In the genomic region with DNA sequence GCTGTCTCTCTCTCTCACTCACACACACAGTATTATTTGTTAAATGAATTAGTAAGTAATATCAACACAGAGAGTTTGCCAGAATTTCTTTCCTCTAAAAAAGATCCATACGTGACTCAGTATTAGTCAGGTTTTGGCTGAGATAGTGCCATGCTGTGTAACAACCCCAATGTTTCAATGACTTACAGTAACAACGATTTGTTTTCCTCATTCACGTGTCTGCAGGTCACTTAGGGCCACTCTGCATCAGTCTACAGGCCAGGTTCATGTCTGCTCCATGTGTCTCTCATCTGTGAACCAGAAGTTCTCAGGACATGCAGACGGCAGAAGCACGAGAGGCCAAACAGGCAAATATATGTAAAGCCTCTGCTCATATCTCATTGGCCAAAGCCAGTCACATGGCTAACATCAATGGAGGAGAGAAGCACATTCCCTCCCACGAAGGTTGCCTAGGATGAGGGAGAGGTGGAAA, we compare ENCODE assay signal across 15 cellular contexts.
DNase-seq lines count a peak whose midpoint lies in the region; ATAC-seq lines count a peak whose summit lies in the region.
"Had no signal": no experiment of that assay in that cellular context is flagged by ENCODE, and none has a peak within 500 bp of the region (broad histone marks: within the 10 kb centered on the region; RNA-seq: fewer than 3 reads in every experiment).

No MANE protein-coding gene starts in this region.

- no peak overlapping the region for H3K9ac ChIP-seq in skeletal muscle satellite cell (ENCODE audit: low read depth, low read length)

- H3K4me2 ChIP-seq in skeletal muscle satellite cell (ENCODE audit: low read length): peak overlapping the region; percentile 43

- peaks cover 11% of the 10 kb centered on the region for H3K4me1 ChIP-seq in skeletal muscle satellite cell (ENCODE audit: control insufficient read depth, insufficient read depth, low read length)
- H3K4me1 ChIP-seq: upper lobe of right lung had no signal

- DNase-seq in NCI-H2227 (lab: John Stamatoyannopoulos, UW; ENCODE audit: unreplicated experiment) (peak; percentile 3), NCI-H2227 treated with DMSO at 0.1 percent for 48 hours (lab: John Stamatoyannopoulos, UW) (no peak), RPMI7951 (ENCODE audit: low read depth) (peak; percentile 76), epithelial cell of prostate (ENCODE audit: low read depth, low spot score) (peak; percentile 83)
- DNase-seq in activated T-cell treated with anti-CD3 and anti-CD28 coated beads, Interleukin-2, amount 50 U/mL, for 1 hour: no peak
- DNase-seq: activated CD4-positive, alpha-beta T cell treated with anti-CD3 and anti-CD28 coated beads for 4 hours; aorta; mesendoderm; stimulated activated CD8-positive, alpha-beta memory T cell treated with anti-CD3 and anti-CD28 coated beads, Interleukin-4, amount 100 ng/mL, for 48 hours; T-helper 1 cell; upper lobe of right lung had no signal

- no peaks in the 10 kb centered on the region for H3K27me3 ChIP-seq in skeletal muscle satellite cell (ENCODE audit: control insufficient read depth, insufficient read depth, low read length)
- H3K27me3 ChIP-seq: upper lobe of right lung had no signal

- H3K36me3 ChIP-seq in skeletal muscle satellite cell (ENCODE audit: insufficient read depth, low read length): no peaks in the 10 kb centered on the region
- H3K36me3 ChIP-seq: upper lobe of right lung had no signal

- no peaks in the 10 kb centered on the region for H3K9me3 ChIP-seq in skeletal muscle satellite cell (replicated peaks; ENCODE audit: low read length)
- H3K9me3 ChIP-seq: upper lobe of right lung had no signal

- ATAC-seq in GM21390 (IDR thresholded peaks at IDR 0.05; ENCODE audit: unreplicated experiment): no peak
- ATAC-seq in GM18867 (IDR thresholded peaks at IDR 0.05; ENCODE audit: unreplicated experiment): no peak
- ATAC-seq: upper lobe of right lung had no signal

- H3K27ac ChIP-seq in epithelial cell of prostate: peak overlapping the region; percentile 46
- H3K27ac ChIP-seq: 22Rv1, upper lobe of right lung had no signal

- no peak overlapping the region for H3K4me3 ChIP-seq in skeletal muscle satellite cell (ENCODE audit: low read length)
- H3K4me3 ChIP-seq: upper lobe of right lung had no signal

Comparison
In these comparisons a context has a peak if more than half of its experiments do, and no peak if none do; other contexts are left out.
1. DNase-seq: peak in NCI-H2227 (single experiment), RPMI7951 (single experiment) and epithelial cell of prostate (single experiment); none in NCI-H2227 treated with DMSO at 0.1 percent for 48 hours (single experiment) and activated T-cell treated with anti-CD3 and anti-CD28 coated beads, Interleukin-2, amount 50 U/mL, for 1 hour (single experiment).